11 cellular contexts compared by ENCODE assay signal in the genomic region with DNA sequence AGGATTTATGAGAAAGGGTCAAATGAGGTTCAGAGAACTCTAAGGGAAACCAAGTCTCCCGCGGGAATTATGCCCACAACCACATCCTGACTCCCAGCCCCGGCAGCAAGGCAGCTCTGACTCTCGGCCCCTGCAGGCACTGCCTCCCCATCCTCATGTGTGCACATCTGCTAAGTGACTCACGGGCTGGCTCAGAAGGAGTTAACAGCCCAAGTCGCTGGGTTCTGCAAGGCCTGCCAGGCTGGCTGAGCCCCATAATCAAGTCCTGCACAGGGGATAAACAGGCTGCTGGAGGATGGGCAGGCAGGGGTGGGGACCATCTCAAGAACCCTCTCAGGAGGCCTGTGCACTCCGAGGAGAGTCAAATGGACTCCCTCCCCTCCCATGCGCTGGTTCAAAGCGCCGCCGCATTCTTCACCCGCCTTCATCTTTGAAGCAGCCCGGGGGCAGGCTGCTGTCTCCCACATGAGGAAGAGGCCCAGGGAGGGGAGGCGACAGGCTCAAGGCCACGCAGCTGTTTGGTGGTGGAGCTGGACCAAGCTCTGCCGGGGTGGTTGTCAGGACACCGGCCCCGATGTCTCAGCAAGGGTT.
A peak's percentile ranks its signal among the peaks of the same experiment; 100 is the strongest.
DNase-seq lines count a peak whose midpoint lies in the region; ATAC-seq, FAIRE-seq and TF ChIP-seq lines count a peak whose summit lies in the region.
"Had no signal": no experiment of that assay in that cellular context is flagged by ENCODE, and none has a peak within 500 bp of the region (broad histone marks: within the 10 kb centered on the region; RNA-seq: fewer than 3 reads in every experiment).

No MANE protein-coding gene starts in this region.

- TF ChIP-seq CTCF in fibroblast of the aortic adventitia (IDR thresholded peaks at IDR 0.05; ENCODE audit: insufficient read depth, low read length) (no peak), WTC11 (IDR thresholded peaks at IDR 0.05) (no peak)

- no peaks in the 10 kb centered on the region for H3K9me3 ChIP-seq in skeletal muscle satellite cell (replicated peaks; ENCODE audit: low read length)
- H3K9me3 ChIP-seq: right lobe of liver had no signal

- peaks cover 16% of the 10 kb centered on the region for H3K4me1 ChIP-seq in skeletal muscle satellite cell (ENCODE audit: control insufficient read depth, insufficient read depth, low read length)
- H3K4me1 ChIP-seq: right lobe of liver had no signal

- no peaks in the 10 kb centered on the region for H3K4me1 Mint-ChIP-seq in WTC11

- POLR2A ChIA-PET in WTC11 (lab: Charles Lee) = no interaction called here

- H3K9ac ChIP-seq in skeletal muscle satellite cell (ENCODE audit: low read depth, low read length) = no peak overlapping the region
- H3K9ac ChIP-seq: KMS-11 had no signal

- H3K4me3 ChIP-seq in fibroblast of the aortic adventitia (ENCODE audit: low read depth, low read length) (no peak overlapping the region), skeletal muscle satellite cell (ENCODE audit: low read length) (no peak overlapping the region)
- H3K4me3 ChIP-seq: right lobe of liver had no signal

- CTCF ChIA-PET in WTC11 (lab: Charles Lee) = interaction anchor here (1.0 to 2.5 kb wide), 21 partner anchors 10 to 865 kb away, joined by 3 to 37 read pairs (median 10); no protein-coding TSS in a partner anchor

- no peaks in the 10 kb centered on the region for H3K36me3 Mint-ChIP-seq in WTC11

- no peak for ATAC-seq in WTC11
- no peak for ATAC-seq in GM18868 (IDR thresholded peaks at IDR 0.05; ENCODE audit: unreplicated experiment)

- H3K4me3 Mint-ChIP-seq in WTC11 = no peak overlapping the region
- H3K4me3 Mint-ChIP-seq: stimulated activated naive CD8-positive, alpha-beta T cell treated with anti-CD3 and anti-CD28 coated beads, Interleukin-15, amount 100 ng/mL, for 72 hours had no signal

- H3K9me3 Mint-ChIP-seq in WTC11 = no peaks in the 10 kb centered on the region
- H3K9me3 Mint-ChIP-seq: stimulated activated naive CD8-positive, alpha-beta T cell treated with anti-CD3 and anti-CD28 coated beads, Interleukin-15, amount 100 ng/mL, for 72 hours had no signal

- no peak overlapping the region for H3K27ac Mint-ChIP-seq in WTC11
- H3K27ac Mint-ChIP-seq: stimulated activated naive CD8-positive, alpha-beta T cell treated with anti-CD3 and anti-CD28 coated beads, Interleukin-15, amount 100 ng/mL, for 72 hours had no signal

- H3K27me3 ChIP-seq in skeletal muscle satellite cell (ENCODE audit: control insufficient read depth, insufficient read depth, low read length) = no peaks in the 10 kb centered on the region
- H3K27me3 ChIP-seq: right lobe of liver had no signal

- H3K36me3 ChIP-seq in skeletal muscle satellite cell (ENCODE audit: insufficient read depth, low read length) = no peaks in the 10 kb centered on the region
- H3K36me3 ChIP-seq: right lobe of liver had no signal

- H3K4me2 ChIP-seq in skeletal muscle satellite cell (ENCODE audit: low read length) = peak overlapping the region; percentile 45
- H3K4me2 ChIP-seq: KMS-11 had no signal

- DNase-seq in ELR (ENCODE audit: low read depth) = peak; percentile 78
- DNase-seq in NCI-H524 (lab: John Stamatoyannopoulos, UW) = peak; percentile 80 to 90
- DNase-seq in fibroblast of the aortic adventitia (ENCODE audit: low read depth) = peak; percentile 32
- DNase-seq in WTC11 (ENCODE audit: low spot score) = no peak
- no peak for DNase-seq in GM19239 (ENCODE audit: insufficient read length, low spot score)
- DNase-seq: stimulated activated naive CD8-positive, alpha-beta T cell treated with anti-CD3 and anti-CD28 coated beads, Interleukin-15, amount 100 ng/mL, for 72 hours had no signal

- no peak for FAIRE-seq in GM19239 (lab: Jason Lieb, UNC)
- FAIRE-seq: GM12892 had no signal

- no peaks in the 10 kb centered on the region; the same call in 1 of the 2 replicates for H3K27me3 Mint-ChIP-seq in WTC11 (ENCODE audit: low read depth)

TF ChIP-seq in WTC11, 78 proteins besides CTCF, POLR2A, EP300 and RAD21:
- TF ChIP-seq IRF2 (CRISPR knock-in tag; IDR thresholded peaks at IDR 0.05; ENCODE audit: borderline replicate concordance, low read depth) (no peak), ZNF138 (CRISPR knock-in tag; conservative IDR thresholded peaks at IDR 0.05) (no peak), NFYB (CRISPR knock-in tag; conservative IDR thresholded peaks at IDR 0.05; ENCODE audit: low read depth) (no peak), ATF1 (CRISPR knock-in tag; IDR thresholded peaks at IDR 0.05) (no peak), ZNF121 (CRISPR knock-in tag; IDR thresholded peaks at IDR 0.05) (no peak), SP1 (CRISPR knock-in tag; conservative IDR thresholded peaks at IDR 0.05) (no peak), EMX1 (CRISPR knock-in tag; IDR thresholded peaks at IDR 0.05) (no peak), MXD4 (CRISPR knock-in tag; IDR thresholded peaks at IDR 0.05; ENCODE audit: borderline replicate concordance) (no peak)
- TF ChIP-seq, protein P1, sequence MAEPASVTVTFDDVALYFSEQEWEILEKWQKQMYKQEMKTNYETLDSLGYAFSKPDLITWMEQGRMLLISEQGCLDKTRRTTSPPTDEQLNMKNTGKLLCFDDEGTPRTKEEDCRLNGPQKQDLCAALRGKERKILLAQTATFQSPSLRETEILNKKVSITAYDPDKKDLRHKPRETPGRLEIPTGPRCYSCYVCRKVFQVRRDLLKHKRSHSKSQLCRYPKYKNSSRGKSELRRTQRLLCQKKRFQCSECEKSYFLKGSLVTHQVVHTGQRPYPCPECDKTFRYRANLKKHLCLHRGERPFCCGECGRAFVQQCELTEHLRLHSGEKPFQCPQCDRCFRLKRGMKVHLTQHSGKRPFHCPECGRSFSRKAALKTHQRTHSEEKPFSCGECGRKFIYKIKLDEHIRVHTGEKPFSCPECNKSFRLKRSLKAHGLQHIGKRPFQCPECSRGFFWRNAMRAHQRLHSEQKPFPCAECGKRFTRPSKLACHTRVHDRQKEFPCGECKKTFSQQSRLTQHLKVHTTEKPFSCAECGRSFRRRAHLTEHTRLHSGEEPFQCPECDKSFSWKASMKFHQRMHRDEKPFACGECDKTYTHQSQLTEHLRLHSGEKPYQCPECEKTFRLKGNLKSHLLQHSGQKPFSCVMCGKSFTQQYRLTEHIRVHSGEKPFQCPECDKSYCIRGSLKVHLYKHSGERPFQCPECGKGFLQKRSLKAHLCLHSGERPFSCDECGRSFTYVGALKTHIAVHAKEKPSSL (CRISPR knock-in tag; conservative IDR thresholded peaks at IDR 0.05) = no peak
- TF ChIP-seq, protein P2, sequence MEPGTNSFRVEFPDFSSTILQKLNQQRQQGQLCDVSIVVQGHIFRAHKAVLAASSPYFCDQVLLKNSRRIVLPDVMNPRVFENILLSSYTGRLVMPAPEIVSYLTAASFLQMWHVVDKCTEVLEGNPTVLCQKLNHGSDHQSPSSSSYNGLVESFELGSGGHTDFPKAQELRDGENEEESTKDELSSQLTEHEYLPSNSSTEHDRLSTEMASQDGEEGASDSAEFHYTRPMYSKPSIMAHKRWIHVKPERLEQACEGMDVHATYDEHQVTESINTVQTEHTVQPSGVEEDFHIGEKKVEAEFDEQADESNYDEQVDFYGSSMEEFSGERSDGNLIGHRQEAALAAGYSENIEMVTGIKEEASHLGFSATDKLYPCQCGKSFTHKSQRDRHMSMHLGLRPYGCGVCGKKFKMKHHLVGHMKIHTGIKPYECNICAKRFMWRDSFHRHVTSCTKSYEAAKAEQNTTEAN (CRISPR knock-in tag; IDR thresholded peaks at IDR 0.05) = no peak
- TF ChIP-seq, protein P3, sequence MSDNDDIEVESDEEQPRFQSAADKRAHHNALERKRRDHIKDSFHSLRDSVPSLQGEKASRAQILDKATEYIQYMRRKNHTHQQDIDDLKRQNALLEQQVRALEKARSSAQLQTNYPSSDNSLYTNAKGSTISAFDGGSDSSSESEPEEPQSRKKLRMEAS (CRISPR knock-in tag; IDR thresholded peaks at IDR 0.05) = no peak
- TF ChIP-seq, protein P4, sequence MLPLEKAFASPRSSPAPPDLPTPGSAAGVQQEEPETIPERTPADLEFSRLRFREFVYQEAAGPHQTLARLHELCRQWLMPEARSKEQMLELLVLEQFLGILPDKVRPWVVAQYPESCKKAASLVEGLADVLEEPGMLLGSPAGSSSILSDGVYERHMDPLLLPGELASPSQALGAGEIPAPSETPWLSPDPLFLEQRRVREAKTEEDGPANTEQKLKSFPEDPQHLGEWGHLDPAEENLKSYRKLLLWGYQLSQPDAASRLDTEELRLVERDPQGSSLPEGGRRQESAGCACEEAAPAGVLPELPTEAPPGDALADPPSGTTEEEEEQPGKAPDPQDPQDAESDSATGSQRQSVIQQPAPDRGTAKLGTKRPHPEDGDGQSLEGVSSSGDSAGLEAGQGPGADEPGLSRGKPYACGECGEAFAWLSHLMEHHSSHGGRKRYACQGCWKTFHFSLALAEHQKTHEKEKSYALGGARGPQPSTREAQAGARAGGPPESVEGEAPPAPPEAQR (CRISPR knock-in tag; IDR thresholded peaks at IDR 0.05) = no peak
- TF ChIP-seq, protein P5, sequence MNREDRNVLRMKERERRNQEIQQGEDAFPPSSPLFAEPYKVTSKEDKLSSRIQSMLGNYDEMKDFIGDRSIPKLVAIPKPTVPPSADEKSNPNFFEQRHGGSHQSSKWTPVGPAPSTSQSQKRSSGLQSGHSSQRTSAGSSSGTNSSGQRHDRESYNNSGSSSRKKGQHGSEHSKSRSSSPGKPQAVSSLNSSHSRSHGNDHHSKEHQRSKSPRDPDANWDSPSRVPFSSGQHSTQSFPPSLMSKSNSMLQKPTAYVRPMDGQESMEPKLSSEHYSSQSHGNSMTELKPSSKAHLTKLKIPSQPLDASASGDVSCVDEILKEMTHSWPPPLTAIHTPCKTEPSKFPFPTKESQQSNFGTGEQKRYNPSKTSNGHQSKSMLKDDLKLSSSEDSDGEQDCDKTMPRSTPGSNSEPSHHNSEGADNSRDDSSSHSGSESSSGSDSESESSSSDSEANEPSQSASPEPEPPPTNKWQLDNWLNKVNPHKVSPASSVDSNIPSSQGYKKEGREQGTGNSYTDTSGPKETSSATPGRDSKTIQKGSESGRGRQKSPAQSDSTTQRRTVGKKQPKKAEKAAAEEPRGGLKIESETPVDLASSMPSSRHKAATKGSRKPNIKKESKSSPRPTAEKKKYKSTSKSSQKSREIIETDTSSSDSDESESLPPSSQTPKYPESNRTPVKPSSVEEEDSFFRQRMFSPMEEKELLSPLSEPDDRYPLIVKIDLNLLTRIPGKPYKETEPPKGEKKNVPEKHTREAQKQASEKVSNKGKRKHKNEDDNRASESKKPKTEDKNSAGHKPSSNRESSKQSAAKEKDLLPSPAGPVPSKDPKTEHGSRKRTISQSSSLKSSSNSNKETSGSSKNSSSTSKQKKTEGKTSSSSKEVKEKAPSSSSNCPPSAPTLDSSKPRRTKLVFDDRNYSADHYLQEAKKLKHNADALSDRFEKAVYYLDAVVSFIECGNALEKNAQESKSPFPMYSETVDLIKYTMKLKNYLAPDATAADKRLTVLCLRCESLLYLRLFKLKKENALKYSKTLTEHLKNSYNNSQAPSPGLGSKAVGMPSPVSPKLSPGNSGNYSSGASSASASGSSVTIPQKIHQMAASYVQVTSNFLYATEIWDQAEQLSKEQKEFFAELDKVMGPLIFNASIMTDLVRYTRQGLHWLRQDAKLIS (CRISPR knock-in tag; IDR thresholded peaks at IDR 0.05; ENCODE audit: borderline replicate concordance) = no peak

Comparison
In these comparisons a context has a peak if more than half of its experiments do, and no peak if none do; other contexts are left out.
1. DNase-seq: peak in ELR (single experiment), NCI-H524 (2 of 2) and fibroblast of the aortic adventitia (single experiment); none in WTC11 (single experiment) and GM19239 (single experiment).